1 cellular context compared by ENCODE assay signal in the genomic region with DNA sequence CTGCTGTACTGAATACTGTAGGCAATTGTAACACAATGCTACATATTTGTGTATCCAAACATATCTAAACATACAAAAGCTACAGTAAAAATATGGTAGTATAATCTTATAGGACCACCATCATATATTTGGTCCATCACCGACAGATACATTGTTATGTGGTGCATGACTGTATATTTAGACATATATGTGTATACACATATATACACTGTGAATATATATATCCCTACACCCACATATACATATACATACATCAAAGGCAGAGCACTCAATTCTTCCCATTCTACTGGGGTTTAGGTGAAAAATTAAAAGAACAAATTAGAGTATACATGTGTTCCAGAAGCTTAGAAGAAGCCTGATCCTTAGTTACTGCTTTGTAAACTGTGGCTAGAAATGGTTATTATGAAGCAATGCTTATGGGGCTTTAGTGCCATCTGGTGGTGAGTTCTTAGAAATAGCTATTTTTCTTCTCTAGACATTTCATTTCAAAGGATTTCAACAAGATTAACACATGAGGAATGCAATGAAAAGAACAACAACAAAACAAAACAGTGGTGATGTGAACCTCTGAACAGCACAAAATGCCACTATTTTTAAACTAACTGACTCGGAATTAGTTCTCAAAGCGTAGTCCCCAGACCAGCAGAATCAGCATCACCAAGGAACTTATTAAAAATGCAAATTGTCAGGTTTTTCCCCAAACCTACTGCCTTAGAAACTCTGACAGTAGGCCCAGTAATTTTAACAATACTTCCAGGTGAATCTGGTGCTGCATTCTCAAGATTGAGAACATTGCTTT.
TF ChIP-seq lines count a peak whose summit lies in the region.

No MANE protein-coding gene starts in this region.

TF ChIP-seq in GM23338, 12 proteins besides CTCF, POLR2A, EP300 and RAD21 (continued from another document):
- no peak for TF ChIP-seq NANOG (IDR thresholded peaks at IDR 0.05; ENCODE audit: borderline replicate concordance)
- no peak for TF ChIP-seq CREB1 (CRISPR knock-in tag; IDR thresholded peaks at IDR 0.05; ENCODE audit: low read depth)
- TF ChIP-seq ZNF114 (CRISPR knock-in tag; IDR thresholded peaks at IDR 0.05): no peak
- no peak for TF ChIP-seq STAT1 (IDR thresholded peaks at IDR 0.05; ENCODE audit: unreplicated experiment)
TF ChIP-seq in GM23338: peak in this region for 0.
